ENCODE assay signal across 17 cellular contexts in genomic region chr14:54590481-54590880, GRCh38.
"Had no signal": no experiment of that assay in that cellular context is flagged by ENCODE, and none has a peak within 500 bp of the region (broad histone marks: within the 10 kb centered on the region; RNA-seq: fewer than 3 reads in every experiment).

No MANE protein-coding gene starts in this region.

- H3K27me3 ChIP-seq: brain microvascular endothelial cell, esophagus muscularis mucosa, foreskin keratinocyte, tibial artery had no signal

- H3K27ac ChIP-seq: brain microvascular endothelial cell, esophagus muscularis mucosa, foreskin keratinocyte had no signal

- H3K9me3 ChIP-seq: esophagus muscularis mucosa, tibial artery had no signal

- H3K27me3 Mint-ChIP-seq: stimulated activated memory B cell treated with anti-CD40 and anti-IgM and Interleukin-4, amounts not matched to agents 10 μg/mL and 1 μg/mL and 100 μg/mL, for 72 hours had no signal

- H3K9me3 Mint-ChIP-seq: activated naive CD4-positive, alpha-beta T cell treated with anti-CD3 and anti-CD28 coated beads, Interleukin-2, amount 50 U/mL, for 72 hours; activated T-cell treated with anti-CD3 and anti-CD28 coated beads, Interleukin-2, amount 50 U/mL, for 4 hours; stimulated activated memory B cell treated with anti-CD40 and anti-IgM and Interleukin-4, amounts not matched to agents 10 μg/mL and 1 μg/mL and 100 μg/mL, for 72 hours had no signal

- H3K27ac Mint-ChIP-seq: activated naive CD4-positive, alpha-beta T cell treated with anti-CD3 and anti-CD28 coated beads, Interleukin-2, amount 50 U/mL, for 72 hours; stimulated activated memory B cell treated with anti-CD40 and anti-IgM and Interleukin-4, amounts not matched to agents 10 μg/mL and 1 μg/mL and 100 μg/mL, for 72 hours had no signal

- DNase-seq: activated CD4-positive, alpha-beta T cell treated with anti-CD3 and anti-CD28 coated beads, Interleukin-2, amount 50 U/mL, for 4 hours; activated effector memory CD4-positive, alpha-beta T cell treated with anti-CD3 and anti-CD28 coated beads, Interleukin-2, amount 50 U/mL, for 16 hours; activated T-cell treated with anti-CD3 and anti-CD28 coated beads, Interleukin-2, amount 50 U/mL, for 4 hours; amygdala; brain microvascular endothelial cell; foreskin keratinocyte; head of caudate nucleus; mesendoderm; small intestine; tibial artery had no signal

- FAIRE-seq: endometrium, islet of Langerhans, small intestine had no signal

- H3K36me3 Mint-ChIP-seq: activated naive CD4-positive, alpha-beta T cell treated with anti-CD3 and anti-CD28 coated beads, Interleukin-2, amount 50 U/mL, for 72 hours had no signal

- H3K4me3 Mint-ChIP-seq: activated T-cell treated with anti-CD3 and anti-CD28 coated beads, Interleukin-2, amount 50 U/mL, for 4 hours; stimulated activated memory B cell treated with anti-CD40 and anti-IgM and Interleukin-4, amounts not matched to agents 10 μg/mL and 1 μg/mL and 100 μg/mL, for 72 hours had no signal

- H3K36me3 ChIP-seq: brain microvascular endothelial cell, esophagus muscularis mucosa, tibial artery had no signal

- H3K4me3 ChIP-seq: esophagus muscularis mucosa, tibial artery had no signal

- ATAC-seq: activated CD4-positive, CD25-positive, alpha-beta regulatory T cell treated with anti-CD3 and anti-CD28 coated beads, Interleukin-2, amount 50 U/mL, for 24 hours; activated naive CD4-positive, alpha-beta T cell treated with anti-CD3 and anti-CD28 coated beads, Interleukin-2, amount 50 U/mL, for 72 hours; activated T-cell treated with anti-CD3 and anti-CD28 coated beads, Interleukin-2, amount 50 U/mL, for 4 hours; foreskin keratinocyte; left lobe of liver; stimulated activated memory B cell treated with anti-CD40 and anti-IgM and Interleukin-4, amounts not matched to agents 10 μg/mL and 1 μg/mL and 100 μg/mL, for 72 hours had no signal
